Comparison of ENCODE assay signal across 17 cellular contexts in genomic region chr7:97246317-97246716, GRCh38.
DNase-seq lines count a peak whose midpoint lies in the region; TF ChIP-seq lines count a peak whose summit lies in the region.
"Had no signal": no experiment of that assay in that cellular context is flagged by ENCODE, and none has a peak within 500 bp of the region (broad histone marks: within the 10 kb centered on the region; RNA-seq: fewer than 3 reads in every experiment).

No MANE protein-coding gene starts in this region.

- H3K9me3 Mint-ChIP-seq in endodermal cell: peaks cover 16% of the 10 kb centered on the region

- intact Hi-C loops in prostate gland (cut with DNase I): no loop called here

- H3K36me3 ChIP-seq in HEK293 (ENCODE audit: control insufficient read depth in 2 of 2, insufficient read depth in 1 of 2, low read length in 2 of 2): no peaks in the 10 kb centered on the region
- H3K36me3 ChIP-seq in adipocyte (ENCODE audit: control insufficient read depth, insufficient read depth, low read length, severe bottlenecking): no peaks in the 10 kb centered on the region
- H3K36me3 ChIP-seq in endodermal cell (ENCODE audit: control insufficient read depth, insufficient read depth, low read length): no peaks in the 10 kb centered on the region
- no peaks in the 10 kb centered on the region for H3K36me3 ChIP-seq in prostate gland
- H3K36me3 ChIP-seq: BLaER1 treated with 17β-estradiol and CSF1 and Interleukin-3, amounts not matched to agents 10 nM and 100 nM had no signal

- 93% methylated on average over 2 of the region's 2 CpGs; no CpG with 5 or more reads in 1 of the 2 experiments for WGBS in endodermal cell (ENCODE audit: insufficient coverage in 1 of 2, insufficient read length in 1 of 2), 2 experiments
- WGBS in prostate gland: 90% methylated on average over 2 of the region's 2 CpGs

- no peaks in the 10 kb centered on the region for H3K36me3 Mint-ChIP-seq in endodermal cell (ENCODE audit: low read depth)
- H3K36me3 Mint-ChIP-seq: CD8-positive, alpha-beta T cell had no signal

- TF ChIP-seq CTCF in HEK293 (tag by site-specific recombination; IDR thresholded peaks at IDR 0.05): no peak
- TF ChIP-seq CTCF in endodermal cell (conservative IDR thresholded peaks at IDR 0.05): no peak
- TF ChIP-seq CTCF in prostate gland (IDR thresholded peaks at IDR 0.05): no peak

- H3K4me3 Mint-ChIP-seq in endodermal cell: no peak overlapping the region
- H3K4me3 Mint-ChIP-seq: B cell; CD4-positive, alpha-beta T cell; CD8-positive, alpha-beta T cell had no signal

- peaks cover 3% of the 10 kb centered on the region for H3K4me1 Mint-ChIP-seq in endodermal cell
- H3K4me1 Mint-ChIP-seq: B cell had no signal

- no peak for DNase-seq in adipocyte (ENCODE audit: low read depth)
- DNase-seq in endodermal cell: no peak
- DNase-seq in prostate gland (ENCODE audit: low spot score): no peak
- no peak for DNase-seq in SW480 (ENCODE audit: low spot score)
- DNase-seq: AML-193; Caco-2; Calu3; CD4-positive, alpha-beta T cell; CD8-positive, alpha-beta T cell; DMS79 treated with DMSO at 0.1 percent for 48 hours; GF-D8 had no signal

- no peak for TF ChIP-seq POLR2A in prostate gland (IDR thresholded peaks at IDR 0.05)

- no peak overlapping the region for H3K4me3 ChIP-seq in HEK293 (ENCODE audit: low read depth, low read length)
- H3K4me3 ChIP-seq in adipocyte (ENCODE audit: low read length): peak overlapping the region; percentile 3
- H3K4me3 ChIP-seq in endodermal cell (ENCODE audit: low read length): peak overlapping the region; percentile 49
- H3K4me3 ChIP-seq in prostate gland: no peak overlapping the region
- H3K4me3 ChIP-seq: A549; BLaER1 treated with 17β-estradiol and CSF1 and Interleukin-3, amounts not matched to agents 10 nM and 100 nM had no signal

- no peak overlapping the region for H3K27ac Mint-ChIP-seq in endodermal cell
- H3K27ac Mint-ChIP-seq: B cell; CD4-positive, alpha-beta T cell; CD8-positive, alpha-beta T cell had no signal

- H3K9me3 ChIP-seq in HEK293 (ENCODE audit: control insufficient read depth, insufficient read depth, low read depth, low read length): no peaks in the 10 kb centered on the region
- H3K9me3 ChIP-seq in adipocyte (ENCODE audit: control insufficient read depth, low read length): peaks cover 7% of the 10 kb centered on the region
- peaks cover 12% of the 10 kb centered on the region for H3K9me3 ChIP-seq in endodermal cell (ENCODE audit: control insufficient read depth, low read length)
- H3K9me3 ChIP-seq in prostate gland: no peaks in the 10 kb centered on the region

- CTCF ChIA-PET in HEK293 (lab: Yijun Ruan, JAX): interaction anchor here (0.7 kb wide), 1 partner anchor 22 kb away, joined by 6 read pairs; no protein-coding TSS in a partner anchor

- H3K27me3 ChIP-seq in adipocyte (replicated peaks; ENCODE audit: control insufficient read depth, insufficient read depth, low read length) (no peaks in the 10 kb centered on the region), endodermal cell (ENCODE audit: control insufficient read depth, insufficient read depth, low read length, poor library complexity, severe bottlenecking) (no peaks in the 10 kb centered on the region), prostate gland (replicated peaks; ENCODE audit: insufficient read depth) (no peaks in the 10 kb centered on the region)
- H3K27me3 ChIP-seq: BLaER1 treated with 17β-estradiol and CSF1 and Interleukin-3, amounts not matched to agents 10 nM and 100 nM had no signal

- no peaks in the 10 kb centered on the region for H3K27me3 Mint-ChIP-seq in endodermal cell (ENCODE audit: insufficient read depth)
- H3K27me3 Mint-ChIP-seq: B cell had no signal

- POLR2A ChIA-PET in HEK293 (lab: Yijun Ruan, JAX): no interaction called here

- H3K27ac ChIP-seq in HEK293 (ENCODE audit: extremely low read depth, low read depth, low read length): no peak overlapping the region
- no peak overlapping the region for H3K27ac ChIP-seq in endodermal cell (ENCODE audit: low read depth, low read length)
- no peak overlapping the region for H3K27ac ChIP-seq in prostate gland
- H3K27ac ChIP-seq: 22Rv1; A549; BLaER1 treated with 17β-estradiol and CSF1 and Interleukin-3, amounts not matched to agents 10 nM and 100 nM; C4-2B had no signal

- H3K9ac ChIP-seq in adipocyte (ENCODE audit: low read length) (no peak overlapping the region), endodermal cell (ENCODE audit: extremely low read depth, low read length, poor library complexity, severe bottlenecking) (no peak overlapping the region)
- H3K9ac ChIP-seq: BLaER1 treated with 17β-estradiol and CSF1 and Interleukin-3, amounts not matched to agents 10 nM and 100 nM had no signal

- no peaks in the 10 kb centered on the region for H3K4me1 ChIP-seq in HEK293 (ENCODE audit: control insufficient read depth, insufficient read depth, low read length)
- no peaks in the 10 kb centered on the region for H3K4me1 ChIP-seq in adipocyte (ENCODE audit: control insufficient read depth, insufficient read depth, low read length)
- no peaks in the 10 kb centered on the region for H3K4me1 ChIP-seq in endodermal cell (ENCODE audit: control insufficient read depth, insufficient read depth, low read length)
- no peaks in the 10 kb centered on the region for H3K4me1 ChIP-seq in prostate gland (replicated peaks)
- H3K4me1 ChIP-seq: A549; BLaER1 treated with 17β-estradiol and CSF1 and Interleukin-3, amounts not matched to agents 10 nM and 100 nM; Caco-2 had no signal

TF ChIP-seq in HEK293, 187 proteins besides CTCF, POLR2A, EP300 and RAD21:
- no peak for TF ChIP-seq ZNF677 (tag by site-specific recombination; IDR thresholded peaks at IDR 0.05)
- TF ChIP-seq FEZF1 (tag by site-specific recombination; IDR thresholded peaks at IDR 0.05): no peak
- peak; percentile 90 for TF ChIP-seq ZNF280D (tag by site-specific recombination; IDR thresholded peaks at IDR 0.05)
- TF ChIP-seq ZNF394 (tag by site-specific recombination; IDR thresholded peaks at IDR 0.05; ENCODE audit: borderline replicate concordance): no peak
- no peak for TF ChIP-seq ZNF354C (tag by site-specific recombination; IDR thresholded peaks at IDR 0.05; ENCODE audit: borderline replicate concordance, low read depth)
- TF ChIP-seq SETDB1 (IDR thresholded peaks at IDR 0.05; ENCODE audit: insufficient read length, low read length): peak; percentile 47
- TF ChIP-seq, protein P1, sequence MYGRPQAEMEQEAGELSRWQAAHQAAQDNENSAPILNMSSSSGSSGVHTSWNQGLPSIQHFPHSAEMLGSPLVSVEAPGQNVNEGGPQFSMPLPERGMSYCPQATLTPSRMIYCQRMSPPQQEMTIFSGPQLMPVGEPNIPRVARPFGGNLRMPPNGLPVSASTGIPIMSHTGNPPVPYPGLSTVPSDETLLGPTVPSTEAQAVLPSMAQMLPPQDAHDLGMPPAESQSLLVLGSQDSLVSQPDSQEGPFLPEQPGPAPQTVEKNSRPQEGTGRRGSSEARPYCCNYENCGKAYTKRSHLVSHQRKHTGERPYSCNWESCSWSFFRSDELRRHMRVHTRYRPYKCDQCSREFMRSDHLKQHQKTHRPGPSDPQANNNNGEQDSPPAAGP (tag by site-specific recombination; IDR thresholded peaks at IDR 0.05): no peak
- TF ChIP-seq ZNF791 (tag by site-specific recombination; IDR thresholded peaks at IDR 0.05): no peak

Comparison
In these comparisons a context has a peak if more than half of its experiments do, and no peak if none do; other contexts are left out.
1. H3K4me3 ChIP-seq: peak in adipocyte (single experiment) and endodermal cell (single experiment); none in HEK293 (single experiment) and prostate gland (0 of 2).